28 cellular contexts compared by ENCODE assay signal in genomic region chr16:22177968-22178934, GRCh38. TPM values are rescaled to one million over a fixed set of nuclear protein-coding genes. Genes with fewer than 3 reads are reported as not detected.
"Had no signal": no experiment of that assay in that cellular context is flagged by ENCODE, and none has a peak within 500 bp of the region (broad histone marks: within the 10 kb centered on the region; RNA-seq: fewer than 3 reads in every experiment).

No MANE protein-coding gene starts in this region.

- H3K9me3 ChIP-seq: gastrocnemius medialis, lower lobe of right lung, neutrophil, right atrium auricular region, stomach, thyroid gland had no signal

- H3K27me3 Mint-ChIP-seq: naive thymus-derived CD8-positive, alpha-beta T cell had no signal

- H2AFZ ChIP-seq: parathyroid adenoma had no signal

- H3K27ac ChIP-seq: gastrocnemius medialis, lower lobe of right lung, neutrophil, parathyroid adenoma, right atrium auricular region, stomach, thyroid gland had no signal

- H3K27ac Mint-ChIP-seq: nephron progenitor cell, progenitor cell of endocrine pancreas had no signal

- H3K27me3 ChIP-seq: gastrocnemius medialis, neutrophil, right atrium auricular region, stomach, thyroid gland had no signal

- H3K9me3 Mint-ChIP-seq: naive thymus-derived CD8-positive, alpha-beta T cell; nephron progenitor cell had no signal

- H3K9ac ChIP-seq: parathyroid adenoma had no signal

- H3K4me3 ChIP-seq: gastrocnemius medialis, lower lobe of right lung, right atrium auricular region, smooth muscle cell, stomach, thyroid gland had no signal

- H3K4me3 Mint-ChIP-seq: naive thymus-derived CD8-positive, alpha-beta T cell; nephron progenitor cell had no signal

- H3K4me1 ChIP-seq: lower lobe of right lung, parathyroid adenoma, right atrium auricular region, stomach, thyroid gland had no signal

- DNase-seq: cortex of kidney; foreskin fibroblast; gastrocnemius medialis; head of caudate nucleus; left ventricle myocardium superior; lower lobe of right lung; naive thymus-derived CD8-positive, alpha-beta T cell; nephron progenitor cell; stimulated activated CD4-positive, alpha-beta T cell treated with anti-CD3 and anti-CD28 coated beads, Interleukin-12 subunit alpha, Interleukin-12 subunit beta, amount 100 ng/mL, for 4 hours; stimulated activated CD4-positive, alpha-beta T cell treated with anti-CD3 and anti-CD28 coated beads, Interleukin-1b, Interleukin-23, amount 100 ng/mL, for 48 hours; stimulated activated CD4-positive, alpha-beta T cell treated with anti-CD3 and anti-CD28 coated beads, Interleukin-4, amount 100 ng/mL, for 1 hour; stimulated activated CD8-positive, alpha-beta memory T cell treated with anti-CD3 and anti-CD28 coated beads, Interleukin-4, amount 100 ng/mL, for 48 hours; stimulated activated naive CD4-positive, alpha-beta T cell treated with Interleukin-2 at 50 U/mL for 16 hours; stomach; thyroid gland; trophoblast cell had no signal

- H3K36me3 ChIP-seq: gastrocnemius medialis, lower lobe of right lung, neutrophil, right atrium auricular region, stomach, thyroid gland had no signal

- H3K79me2 ChIP-seq: parathyroid adenoma had no signal

- H3K4me2 ChIP-seq: smooth muscle cell had no signal

- ATAC-seq: gastrocnemius medialis; left ventricle myocardium superior; naive thymus-derived CD8-positive, alpha-beta T cell; sciatic nerve had no signal

RNA-seq across cellular contexts. Expression of gene SDR42E2, which starts 15.9 kb away (rescaled TPM):
- total RNA-seq: gastrocnemius medialis, glomerular endothelial cell, left ventricle myocardium superior, mesenteric fat pad, myocyte, omental fat pad, progenitor cell of endocrine pancreas, right atrium auricular region, sciatic nerve, smooth muscle cell, stomach, thyroid gland, urinary bladder had no signal
- polyA plus RNA-seq: keratinocyte, stomach, urinary bladder had no signal
